Comparison of ENCODE assay signal across 10 cellular contexts in the genomic region with DNA sequence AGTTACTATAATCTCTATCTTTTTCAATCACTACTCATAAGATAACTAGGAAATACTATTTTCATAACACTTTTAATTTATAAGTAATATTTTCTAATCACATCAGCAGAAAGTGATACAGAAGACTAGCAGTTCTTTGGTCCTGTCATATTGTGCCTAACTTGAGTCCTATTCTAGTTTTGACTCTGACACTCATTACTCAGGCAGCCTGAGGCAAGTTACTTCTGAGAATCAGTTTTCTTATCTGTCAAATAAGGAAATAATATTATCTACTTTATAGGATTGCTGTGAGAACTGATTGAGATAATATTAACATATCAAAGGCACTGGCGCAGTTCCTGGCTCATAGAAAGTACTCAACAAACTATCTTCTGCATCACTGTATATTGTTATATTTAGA. TPM values are rescaled to one million over a fixed set of nuclear protein-coding genes. Genes with fewer than 3 reads are reported as not detected.
"Had no signal": no experiment of that assay in that cellular context is flagged by ENCODE, and none has a peak within 500 bp of the region (broad histone marks: within the 10 kb centered on the region; RNA-seq: fewer than 3 reads in every experiment).

No MANE protein-coding gene starts in this region.

- H3K36me3 ChIP-seq: HAP-1 had no signal

- H3K4me3 ChIP-seq: GM23248, HAP-1 had no signal

- H3K9me3 Mint-ChIP-seq: HFFc6 had no signal

- H3K9me3 ChIP-seq: HAP-1 had no signal

- H3K27ac ChIP-seq: GM23248, HL-60 had no signal

- H3K27ac Mint-ChIP-seq: HFFc6, IgD-negative memory B cell had no signal

- H3K36me3 Mint-ChIP-seq: IgD-negative memory B cell had no signal

- FAIRE-seq: HepG2 had no signal

- H3K4me1 Mint-ChIP-seq: IgD-negative memory B cell had no signal

- H3K4me1 ChIP-seq: HAP-1 had no signal

- DNase-seq: GM23248, GOT3, H7, HFFc6, KBM-7 had no signal

- ATAC-seq: HCT116, HepG2 had no signal

- H3K4me3 Mint-ChIP-seq: HFFc6, IgD-negative memory B cell had no signal

RNA-seq across cellular contexts. Expression of a gene that starts 17.8 kb away (rescaled TPM):
- total RNA-seq: HepG2 had no signal
- polyA plus RNA-seq: HepG2, IgD-negative memory B cell had no signal
